ENCODE assay signal across 13 cellular contexts in the genomic region with DNA sequence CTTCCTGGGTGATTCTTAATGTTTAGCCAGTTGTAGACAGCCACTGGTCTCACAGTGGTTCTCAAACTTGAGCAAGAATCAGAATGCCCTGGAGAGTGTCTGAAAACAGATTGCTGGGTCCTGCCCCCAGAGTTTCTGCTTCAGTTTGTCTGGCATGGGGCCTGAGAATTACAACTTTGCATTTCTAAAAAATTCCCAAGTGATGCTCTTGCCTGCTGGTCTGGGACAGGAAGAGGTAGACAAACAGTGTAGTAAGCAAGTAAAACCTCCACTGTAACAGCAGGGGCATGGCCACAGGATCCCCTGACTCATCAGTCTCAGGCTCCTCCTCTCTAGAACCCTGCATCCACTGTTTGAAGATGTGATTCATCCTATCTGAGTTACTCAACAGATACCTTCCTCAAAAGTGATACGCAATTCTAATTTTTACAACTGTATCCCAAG. TPM values are rescaled to one million over a fixed set of nuclear protein-coding genes. Genes with fewer than 3 reads are reported as not detected.
DNase-seq lines count a peak whose midpoint lies in the region; ATAC-seq and TF ChIP-seq lines count a peak whose summit lies in the region.
"Had no signal": no experiment of that assay in that cellular context is flagged by ENCODE, and none has a peak within 500 bp of the region (broad histone marks: within the 10 kb centered on the region; RNA-seq: fewer than 3 reads in every experiment).

No MANE protein-coding gene starts in this region.

- peak; percentile 62 for DNase-seq in activated CD4-positive, alpha-beta memory T cell treated with anti-CD3 and anti-CD28 coated beads for 36 hours
- no peak for DNase-seq in activated CD4-positive, alpha-beta memory T cell treated with anti-CD3 and anti-CD28 coated beads, Interleukin-2, amount 10 ng/mL, durations not matched to agents 7 days and 5 days
- DNase-seq in NOMO-1 treated with dmso at 0.1 percent for 144 hours (lab: John Stamatoyannopoulos, UW; ENCODE audit: unreplicated experiment) (peak; percentile 63), epithelial cell of prostate (ENCODE audit: low read depth, low spot score) (peak; percentile 90), smooth muscle cell (lab: John Stamatoyannopoulos, UW; ENCODE audit: unreplicated experiment) (no peak), posterior cingulate gyrus (no peak)
- DNase-seq: NCI-H1417; pancreas; stimulated activated CD8-positive, alpha-beta memory T cell treated with anti-CD3 and anti-CD28 coated beads, Interleukin-4, amount 100 ng/mL, for 48 hours had no signal

- H3K4me1 Mint-ChIP-seq in activated CD4-positive, alpha-beta memory T cell treated with anti-CD3 and anti-CD28 coated beads for 36 hours (ENCODE audit: low read depth): peaks cover 28% of the 10 kb centered on the region
- peaks cover 30% of the 10 kb centered on the region for H3K4me1 Mint-ChIP-seq in activated CD4-positive, alpha-beta memory T cell treated with anti-CD3 and anti-CD28 coated beads, Interleukin-2, amount 10 ng/mL, durations not matched to agents 7 days and 5 days

- H3F3A ChIP-seq in smooth muscle cell (ENCODE audit: low read depth): peaks cover 18% of the 10 kb centered on the region

- no peaks in the 10 kb centered on the region for H3K9me3 Mint-ChIP-seq in activated CD4-positive, alpha-beta memory T cell treated with anti-CD3 and anti-CD28 coated beads for 36 hours
- H3K9me3 Mint-ChIP-seq in activated CD4-positive, alpha-beta memory T cell treated with anti-CD3 and anti-CD28 coated beads, Interleukin-2, amount 10 ng/mL, durations not matched to agents 7 days and 5 days: no peaks in the 10 kb centered on the region

- no peak overlapping the region for H2AFZ ChIP-seq in smooth muscle cell (ENCODE audit: low read depth)

- H3K36me3 Mint-ChIP-seq in activated CD4-positive, alpha-beta memory T cell treated with anti-CD3 and anti-CD28 coated beads for 36 hours: no peaks in the 10 kb centered on the region
- H3K36me3 Mint-ChIP-seq in activated CD4-positive, alpha-beta memory T cell treated with anti-CD3 and anti-CD28 coated beads, Interleukin-2, amount 10 ng/mL, durations not matched to agents 7 days and 5 days (ENCODE audit: low read depth): no peaks in the 10 kb centered on the region
- H3K36me3 Mint-ChIP-seq: activated naive CD8-positive, alpha-beta T cell had no signal

- H3K79me2 ChIP-seq in smooth muscle cell (ENCODE audit: low read depth): peaks cover 7% of the 10 kb centered on the region

- H3K4me3 ChIP-seq in smooth muscle cell: no peak overlapping the region
- H3K4me3 ChIP-seq: BLaER1, pancreas had no signal

- no peak overlapping the region for H3K4me3 Mint-ChIP-seq in activated CD4-positive, alpha-beta memory T cell treated with anti-CD3 and anti-CD28 coated beads for 36 hours
- H3K4me3 Mint-ChIP-seq in activated CD4-positive, alpha-beta memory T cell treated with anti-CD3 and anti-CD28 coated beads, Interleukin-2, amount 10 ng/mL, durations not matched to agents 7 days and 5 days: no peak overlapping the region
- H3K4me3 Mint-ChIP-seq: activated naive CD8-positive, alpha-beta T cell had no signal

- H3K36me3 ChIP-seq in smooth muscle cell (ENCODE audit: low read depth): no peaks in the 10 kb centered on the region
- H3K36me3 ChIP-seq: BLaER1, pancreas had no signal

- H3K27me3 ChIP-seq in smooth muscle cell (ENCODE audit: low read depth): no peaks in the 10 kb centered on the region
- H3K27me3 ChIP-seq: BLaER1, pancreas had no signal

- POLR2A ChIA-PET in activated CD4-positive, alpha-beta memory T cell treated with anti-CD3 and anti-CD28 coated beads for 36 hours (lab: Charles Lee): no interaction called here
- POLR2A ChIA-PET in activated CD4-positive, alpha-beta memory T cell treated with anti-CD3 and anti-CD28 coated beads, Interleukin-2, amount 10 ng/mL, durations not matched to agents 7 days and 5 days (lab: Charles Lee): no interaction called here

- no peak for TF ChIP-seq CTCF in smooth muscle cell (IDR thresholded peaks at IDR 0.05; ENCODE audit: borderline replicate concordance, insufficient read depth, poor library complexity, severe bottlenecking)

- peak overlapping the region; percentile 23 for H3K4me2 ChIP-seq in smooth muscle cell
- H3K4me2 ChIP-seq: BLaER1 had no signal

- ATAC-seq in GM21515 (IDR thresholded peaks at IDR 0.05; ENCODE audit: unreplicated experiment): no peak
- no peak for ATAC-seq in HG03280 (IDR thresholded peaks at IDR 0.05; ENCODE audit: unreplicated experiment)

- 10% methylated on average over 1 of the region's 1 CpG for WGBS in smooth muscle cell (ENCODE audit: low lambda C conversion rate)

- peaks cover 5% of the 10 kb centered on the region for H4K20me1 ChIP-seq in smooth muscle cell (ENCODE audit: low read depth)
- H4K20me1 ChIP-seq: BLaER1 had no signal

- H3K27me3 Mint-ChIP-seq in activated CD4-positive, alpha-beta memory T cell treated with anti-CD3 and anti-CD28 coated beads for 36 hours: no peaks in the 10 kb centered on the region
- H3K27me3 Mint-ChIP-seq in activated CD4-positive, alpha-beta memory T cell treated with anti-CD3 and anti-CD28 coated beads, Interleukin-2, amount 10 ng/mL, durations not matched to agents 7 days and 5 days: peaks cover 26% of the 10 kb centered on the region

- no peaks in the 10 kb centered on the region for H3K4me1 ChIP-seq in smooth muscle cell (ENCODE audit: low read depth)

- intact Hi-C loops in activated CD4-positive, alpha-beta memory T cell treated with anti-CD3 and anti-CD28 coated beads for 36 hours (cut with micrococcal nuclease): loop anchor here (1.0 kb wide), 1 partner anchor 13 kb away; no protein-coding TSS in a partner anchor
- intact Hi-C loops in posterior cingulate gyrus (cut with DNase I): no loop called here

- peak overlapping the region; percentile 30 for H3K9ac ChIP-seq in smooth muscle cell (ENCODE audit: low read depth)
- H3K9ac ChIP-seq: BLaER1 had no signal

- H3K9me3 ChIP-seq in smooth muscle cell (replicated peaks; ENCODE audit: low read depth): no peaks in the 10 kb centered on the region
- H3K9me3 ChIP-seq: BLaER1, pancreas had no signal

- H3K27ac ChIP-seq in epithelial cell of prostate (peak overlapping the region; percentile 60), smooth muscle cell (ENCODE audit: low read depth) (peak overlapping the region; percentile 79)
- H3K27ac ChIP-seq: BLaER1, pancreas had no signal

- no peak overlapping the region for H3K27ac Mint-ChIP-seq in activated CD4-positive, alpha-beta memory T cell treated with anti-CD3 and anti-CD28 coated beads for 36 hours
- H3K27ac Mint-ChIP-seq in activated CD4-positive, alpha-beta memory T cell treated with anti-CD3 and anti-CD28 coated beads, Interleukin-2, amount 10 ng/mL, durations not matched to agents 7 days and 5 days: no peak overlapping the region
- H3K27ac Mint-ChIP-seq: activated naive CD8-positive, alpha-beta T cell had no signal

- CTCF ChIA-PET in activated CD4-positive, alpha-beta memory T cell treated with anti-CD3 and anti-CD28 coated beads for 36 hours (lab: Charles Lee): interaction anchor here (1.5 to 3.7 kb wide), 4 partner anchors 10 to 837 kb away, joined by 3 to 17 read pairs (median 5); no protein-coding TSS in a partner anchor
- CTCF ChIA-PET in activated CD4-positive, alpha-beta memory T cell treated with anti-CD3 and anti-CD28 coated beads, Interleukin-2, amount 10 ng/mL, durations not matched to agents 7 days and 5 days (lab: Charles Lee): interaction anchor here (1.5 kb wide), 1 partner anchor 40 kb away, joined by 4 read pairs; no protein-coding TSS in a partner anchor

RNA-seq across cellular contexts. Expression of a gene that starts 36.5 kb away (rescaled TPM):
- not detected for total RNA-seq in activated CD4-positive, alpha-beta memory T cell treated with anti-CD3 and anti-CD28 coated beads for 36 hours
- under 1 TPM in 1 of 2 experiments, not detected in 1; 0.05 TPM for total RNA-seq in activated CD4-positive, alpha-beta memory T cell treated with anti-CD3 and anti-CD28 coated beads, Interleukin-2, amount 10 ng/mL, durations not matched to agents 7 days and 5 days
- 11.3 and 29.9 TPM in 2 replicates for total RNA-seq in smooth muscle cell
- 7.8 and 12.1 TPM in 2 replicates for polyA plus RNA-seq in smooth muscle cell

RNA-seq across cellular contexts. Expression of a gene that starts 53.3 kb away (rescaled TPM):
- total RNA-seq in activated CD4-positive, alpha-beta memory T cell treated with anti-CD3 and anti-CD28 coated beads for 36 hours: not detected
- total RNA-seq in activated CD4-positive, alpha-beta memory T cell treated with anti-CD3 and anti-CD28 coated beads, Interleukin-2, amount 10 ng/mL, durations not matched to agents 7 days and 5 days: not detected
- total RNA-seq in smooth muscle cell: not detected in 2 replicates
- not detected in 2 replicates for polyA plus RNA-seq in smooth muscle cell

Comparison
In these comparisons a context has a peak if more than half of its experiments do, and no peak if none do; other contexts are left out.
1. DNase-seq: peak in activated CD4-positive, alpha-beta memory T cell treated with anti-CD3 and anti-CD28 coated beads for 36 hours (single experiment), NOMO-1 treated with dmso at 0.1 percent for 144 hours (single experiment) and epithelial cell of prostate (single experiment); none in activated CD4-positive, alpha-beta memory T cell treated with anti-CD3 and anti-CD28 coated beads, Interleukin-2, amount 10 ng/mL, durations not matched to agents 7 days and 5 days (single experiment), smooth muscle cell (single experiment) and posterior cingulate gyrus (0 of 10).
2. RNA of a gene that starts 36.5 kb away (total RNA-seq): 11.3 to 29.9 TPM in smooth muscle cell; 0.05 TPM in activated CD4-positive, alpha-beta memory T cell treated with anti-CD3 and anti-CD28 coated beads, Interleukin-2, amount 10 ng/mL, durations not matched to agents 7 days and 5 days and not detected in activated CD4-positive, alpha-beta memory T cell treated with anti-CD3 and anti-CD28 coated beads for 36 hours; every median in the first group is over 10 times any median in the second.